In genomic region chr15:87881001-87881400, GRCh38 we compare ENCODE assay signal across 16 cellular contexts.
DNase-seq lines count a peak whose midpoint lies in the region; ATAC-seq, FAIRE-seq and TF ChIP-seq lines count a peak whose summit lies in the region.
"Had no signal": no experiment of that assay in that cellular context is flagged by ENCODE, and none has a peak within 500 bp of the region (broad histone marks: within the 10 kb centered on the region; RNA-seq: fewer than 3 reads in every experiment).

No MANE protein-coding gene starts in this region.

- no peak overlapping the region for H3K4me3 Mint-ChIP-seq in T-cell
- H3K4me3 Mint-ChIP-seq: CD8-positive, alpha-beta memory T cell; IgD-negative memory B cell had no signal

- no peaks in the 10 kb centered on the region for H3K9me2 ChIP-seq in Karpas-422 (replicated peaks; ENCODE audit: insufficient read depth, low read length)

- no peaks in the 10 kb centered on the region for H3K36me3 ChIP-seq in right lobe of liver
- H3K36me3 ChIP-seq in HepG2 (replicated peaks in 1 of 2; ENCODE audit: control insufficient read depth in 1 of 2, insufficient read depth in 2 of 2, low read length in 2 of 2) = no peaks in the 10 kb centered on the region
- H3K36me3 ChIP-seq in Karpas-422 (ENCODE audit: insufficient read depth, low read length) = no peaks in the 10 kb centered on the region
- no peaks in the 10 kb centered on the region for H3K36me3 ChIP-seq in gastroesophageal sphincter
- no peaks in the 10 kb centered on the region for H3K36me3 ChIP-seq in upper lobe of right lung

- peaks cover 11 to 15% of the 10 kb centered on the region in 2 donors for H3K27me3 Mint-ChIP-seq in T-cell

- no TSS peak for BruUV-seq in HepG2 (replicated peaks; lab: Mats Ljungman, UMichigan)

- no peaks in the 10 kb centered on the region for H3K36me3 Mint-ChIP-seq in T-cell
- H3K36me3 Mint-ChIP-seq: CD8-positive, alpha-beta memory T cell; IgD-negative memory B cell had no signal

- H3K79me2 ChIP-seq in HepG2 (ENCODE audit: insufficient read depth, low read length) = no peaks in the 10 kb centered on the region
- no peaks in the 10 kb centered on the region for H3K79me2 ChIP-seq in Karpas-422 (ENCODE audit: low read length)

- H3K27ac ChIP-seq in right lobe of liver = no peak overlapping the region
- no peak overlapping the region for H3K27ac ChIP-seq in HepG2 (ENCODE audit: extremely low read length, insufficient read depth, low read length)
- peak overlapping the region; percentile 9; the same call in 1 of the 2 replicates for H3K27ac ChIP-seq in Karpas-422 (ENCODE audit: low read length)
- H3K27ac ChIP-seq in gastroesophageal sphincter = no peak overlapping the region
- no peak overlapping the region for H3K27ac ChIP-seq in upper lobe of right lung
- H3K27ac ChIP-seq: C4-2B had no signal

- H2AFZ ChIP-seq in HepG2 (ENCODE audit: low read length) (no peak overlapping the region), Karpas-422 (ENCODE audit: low read length) (no peak overlapping the region)

- H3K9ac ChIP-seq in HepG2 (ENCODE audit: insufficient read depth, low read depth, low read length) = no peak overlapping the region
- H3K9ac ChIP-seq in Karpas-422 (ENCODE audit: low read length) = no peak overlapping the region

- H4K20me1 ChIP-seq in HepG2 (ENCODE audit: insufficient read depth, low read length) = no peaks in the 10 kb centered on the region
- H4K20me1 ChIP-seq in Karpas-422 (ENCODE audit: insufficient read depth, low read depth, low read length) = no peaks in the 10 kb centered on the region

- H3K27ac Mint-ChIP-seq in T-cell = no peak overlapping the region
- H3K27ac Mint-ChIP-seq: CD8-positive, alpha-beta memory T cell; IgD-negative memory B cell had no signal

- ATAC-seq in right lobe of liver (peak; percentile 13 to 46 (median 40)), HepG2 (no peak), gastroesophageal sphincter (peak; percentile 51), upper lobe of right lung (peak; percentile 45), T-cell (replicated peaks in 1 of 4) (no peak)

- no peak for TF ChIP-seq EP300 in HepG2 (IDR thresholded peaks at IDR 0.05; ENCODE audit: low read depth in 2 of 2, low read length in 2 of 2)
- TF ChIP-seq EP300 in HepG2 (CRISPR knock-in tag; IDR thresholded peaks at IDR 0.05; ENCODE audit: borderline replicate concordance) = no peak
- no peak for TF ChIP-seq EP300 in gastroesophageal sphincter (IDR thresholded peaks at IDR 0.05)

- WGBS in right lobe of liver (ENCODE audit: insufficient coverage, low coverage, low lambda C conversion rate, missing lambda C conversion rate) = 77% methylated on average over 1 of the region's 1 CpG
- 93% methylated on average over 1 of the region's 1 CpG for WGBS in HepG2 (ENCODE audit: low lambda C conversion rate)
- WGBS in gastroesophageal sphincter (ENCODE audit: low coverage in 1 of 2), 2 donors = 88 to 100% methylated on average over 1 of the region's 1 CpG

- peaks cover 0 to 1% (median 0%) of the 10 kb centered on the region in 3 donors for H3K9me3 Mint-ChIP-seq in T-cell

- intact Hi-C loops in right lobe of liver (cut with DNase I) (no loop called here), HepG2 (cut with micrococcal nuclease; ENCODE audit: unreplicated experiment) (no loop called here), upper lobe of right lung (cut with DNase I) (no loop called here)

- CTCF ChIA-PET in HepG2 (lab: Yijun Ruan, JAX; ENCODE audit: low intra/inter-chr PET ratio, low total read pairs) (no interaction called here), T-cell (lab: Charles Lee) (no interaction called here)

- FAIRE-seq in HepG2 (lab: Jason Lieb, UNC) = no peak

- DNase-seq in right lobe of liver (no peak), HepG2 (ENCODE audit: low spot score) (no peak), Karpas-422 (no peak), upper lobe of right lung (no peak), T-cell (no peak), epidermal melanocyte (ENCODE audit: insufficient read length, low spot score) (no peak)
- no peak for DNase-seq in activated CD4-positive, CD25-positive, alpha-beta regulatory T cell (lab: John Stamatoyannopoulos, UW)
- DNase-seq: ACHN; Caco-2; CD8-positive, alpha-beta memory T cell; DND-41; GDM1; HCEC 1CT had no signal

- no peak for TF ChIP-seq CTCF in right lobe of liver (IDR thresholded peaks at IDR 0.05)
- no peak for TF ChIP-seq CTCF in HepG2 (CRISPR knock-in tag; IDR thresholded peaks at IDR 0.05)
- no peak for TF ChIP-seq CTCF in gastroesophageal sphincter (IDR thresholded peaks at IDR 0.05)
- no peak for TF ChIP-seq CTCF in upper lobe of right lung (IDR thresholded peaks at IDR 0.05)

- H3K27me3 ChIP-seq in right lobe of liver (no peaks in the 10 kb centered on the region), HepG2 (ENCODE audit: control insufficient read depth in 1 of 2, insufficient read depth in 2 of 2, low read length in 2 of 2) (no peaks in the 10 kb centered on the region), Karpas-422 (ENCODE audit: low read length) (no peaks in the 10 kb centered on the region), gastroesophageal sphincter (no peaks in the 10 kb centered on the region), upper lobe of right lung (no peaks in the 10 kb centered on the region)

- TF ChIP-seq POLR2A in right lobe of liver (IDR thresholded peaks at IDR 0.05) = no peak
- TF ChIP-seq POLR2A in HepG2 (IDR thresholded peaks at IDR 0.05; ENCODE audit: insufficient read depth in 1 of 2, low read depth in 2 of 2, low read length in 2 of 2) = no peak
- TF ChIP-seq POLR2A in gastroesophageal sphincter (IDR thresholded peaks at IDR 0.05) = no peak

- TF ChIP-seq RAD21 in HepG2 (CRISPR knock-in tag; IDR thresholded peaks at IDR 0.05) = no peak

- no peak overlapping the region for H3K4me2 ChIP-seq in HepG2 (ENCODE audit: low read depth, low read length)
- no peak overlapping the region for H3K4me2 ChIP-seq in Karpas-422 (ENCODE audit: low read depth, low read length, poor library complexity, severe bottlenecking)

- H3K9me3 ChIP-seq in right lobe of liver (no peaks in the 10 kb centered on the region), HepG2 (ENCODE audit: low read length) (peaks cover 60% of the 10 kb centered on the region), Karpas-422 (ENCODE audit: low read length) (peaks cover 6% of the 10 kb centered on the region), gastroesophageal sphincter (peaks cover 0 to 9% (median 0%) of the 10 kb centered on the region in 3 donors), upper lobe of right lung (no peaks in the 10 kb centered on the region)
- H3K9me3 ChIP-seq: Caco-2 had no signal

- POLR2A ChIA-PET in HepG2 (lab: Yijun Ruan, JAX) = no interaction called here
- POLR2A ChIA-PET in T-cell (lab: Charles Lee) = no interaction called here

- in situ Hi-C loops in HepG2 (cut with HindIII; ENCODE audit: extremely low pct_ligation_motif_present, low pct_unique_long_range_greater_than_20kb) = no loop called here

- H3K4me3 ChIP-seq in right lobe of liver = no peak overlapping the region
- H3K4me3 ChIP-seq in HepG2 (replicated peaks in 1 of 3; ENCODE audit: insufficient read depth in 1 of 3, low read depth in 2 of 3, low read length in 3 of 3) = no peak overlapping the region
- H3K4me3 ChIP-seq in Karpas-422 (ENCODE audit: low read length) = 0 out of 2 replicates have a peak overlapping the region, but pooled peaks have one; percentile 7
- no peak overlapping the region for H3K4me3 ChIP-seq in gastroesophageal sphincter
- H3K4me3 ChIP-seq in upper lobe of right lung = no peak overlapping the region

- no peaks in the 10 kb centered on the region for H3K4me1 Mint-ChIP-seq in T-cell
- H3K4me1 Mint-ChIP-seq: CD8-positive, alpha-beta memory T cell; IgD-negative memory B cell had no signal

- H3K4me1 ChIP-seq in right lobe of liver (no peaks in the 10 kb centered on the region), HepG2 (ENCODE audit: insufficient read depth, low read length) (no peaks in the 10 kb centered on the region), Karpas-422 (ENCODE audit: low read length) (peaks cover 20% of the 10 kb centered on the region), gastroesophageal sphincter (no peaks in the 10 kb centered on the region), upper lobe of right lung (no peaks in the 10 kb centered on the region)

TF ChIP-seq in HepG2, 621 proteins besides CTCF, POLR2A, EP300 and RAD21 (continues in another document):
- TF ChIP-seq ZNF672 (CRISPR knock-in tag; IDR thresholded peaks at IDR 0.05) (no peak), ATAD3A (CRISPR knock-in tag; IDR thresholded peaks at IDR 0.05) (no peak), ATRX (CRISPR knock-in tag; IDR thresholded peaks at IDR 0.05; ENCODE audit: borderline replicate concordance) (no peak)

Comparison
In these comparisons a context has a peak if more than half of its experiments do, and no peak if none do; other contexts are left out.
1. ATAC-seq: peak in right lobe of liver (4 of 4), gastroesophageal sphincter (single experiment) and upper lobe of right lung (single experiment); none in HepG2 (single experiment) and T-cell (0 of 4).